Comparison of ENCODE assay signal across 14 cellular contexts in the genomic region with DNA sequence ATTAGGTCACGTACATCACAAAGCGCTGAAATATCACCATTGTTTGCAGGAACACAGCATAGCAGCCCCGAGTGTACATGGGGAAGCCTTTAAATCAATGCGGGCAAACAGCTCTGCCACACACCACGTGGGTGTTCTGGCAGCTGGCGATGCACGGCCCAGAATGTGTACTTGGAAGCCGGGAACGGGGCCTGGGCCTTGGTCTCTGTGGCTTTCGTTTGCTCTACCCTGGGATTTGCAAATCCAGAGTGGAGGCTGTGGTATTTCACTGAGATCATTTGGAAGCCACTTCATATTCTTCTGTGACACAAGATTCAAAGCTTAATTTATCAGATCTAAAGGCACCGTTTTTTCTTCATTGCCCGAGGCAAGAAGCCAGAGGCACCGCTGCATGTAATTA.
A peak's percentile ranks its signal among the peaks of the same experiment; 100 is the strongest.
DNase-seq lines count a peak whose midpoint lies in the region; ATAC-seq, FAIRE-seq and TF ChIP-seq lines count a peak whose summit lies in the region.
"Had no signal": no experiment of that assay in that cellular context is flagged by ENCODE, and none has a peak within 500 bp of the region (broad histone marks: within the 10 kb centered on the region; RNA-seq: fewer than 3 reads in every experiment).

No MANE protein-coding gene starts in this region.

- FAIRE-seq in GM19239 (lab: Jason Lieb, UNC) = no peak
- FAIRE-seq: kidney had no signal

- H3K36me3 Mint-ChIP-seq in stimulated activated memory B cell treated with anti-CD40 and anti-IgM and Interleukin-4, amounts not matched to agents 10 μg/mL and 1 μg/mL and 100 μg/mL, for 72 hours = no peaks in the 10 kb centered on the region

- no peak overlapping the region for H3K4me3 ChIP-seq in coronary artery

- H3K27ac ChIP-seq in coronary artery = no peak overlapping the region

- DNase-seq in Daoy (ENCODE audit: low read depth) (peak; percentile 26), NCI-H446 treated with DMSO at 0.1 percent for 48 hours (lab: John Stamatoyannopoulos, UW) (peak; percentile 65), coronary artery (ENCODE audit: low spot score) (peak; percentile 40), pons (ENCODE audit: low spot score) (peak; percentile 91), NCI-H82 (lab: John Stamatoyannopoulos, UW) (no peak), GM19239 (ENCODE audit: insufficient read length, low spot score) (no peak)
- DNase-seq: activated CD4-positive, alpha-beta T cell treated with anti-CD3 and anti-CD28 coated beads, Interleukin-2, amount 50 U/mL, for 1 hour; activated effector memory CD4-positive, alpha-beta T cell treated with anti-CD3 and anti-CD28 coated beads, Interleukin-2, amount 50 U/mL, for 16 hours; GF-D8; kidney had no signal

- TF ChIP-seq CTCF in coronary artery (IDR thresholded peaks at IDR 0.05) = no peak

- no peaks in the 10 kb centered on the region for H3K27me3 Mint-ChIP-seq in stimulated activated memory B cell treated with anti-CD40 and anti-IgM and Interleukin-4, amounts not matched to agents 10 μg/mL and 1 μg/mL and 100 μg/mL, for 72 hours
- H3K27me3 Mint-ChIP-seq: central memory CD8-positive, alpha-beta T cell had no signal

- no peak overlapping the region for H3K27ac Mint-ChIP-seq in stimulated activated memory B cell treated with anti-CD40 and anti-IgM and Interleukin-4, amounts not matched to agents 10 μg/mL and 1 μg/mL and 100 μg/mL, for 72 hours

- no peak for ATAC-seq in GM18498 (IDR thresholded peaks at IDR 0.05; ENCODE audit: unreplicated experiment)
- ATAC-seq in stimulated activated memory B cell treated with anti-CD40 and anti-IgM and Interleukin-4, amounts not matched to agents 10 μg/mL and 1 μg/mL and 100 μg/mL, for 72 hours = no peak

- no peak overlapping the region for H3K4me3 Mint-ChIP-seq in stimulated activated memory B cell treated with anti-CD40 and anti-IgM and Interleukin-4, amounts not matched to agents 10 μg/mL and 1 μg/mL and 100 μg/mL, for 72 hours
- H3K4me3 Mint-ChIP-seq: central memory CD8-positive, alpha-beta T cell; neural crest cell had no signal

- H3K9me3 Mint-ChIP-seq in stimulated activated memory B cell treated with anti-CD40 and anti-IgM and Interleukin-4, amounts not matched to agents 10 μg/mL and 1 μg/mL and 100 μg/mL, for 72 hours = no peaks in the 10 kb centered on the region
- H3K9me3 Mint-ChIP-seq: central memory CD8-positive, alpha-beta T cell; neural crest cell had no signal

- no peaks in the 10 kb centered on the region for H3K4me1 Mint-ChIP-seq in stimulated activated memory B cell treated with anti-CD40 and anti-IgM and Interleukin-4, amounts not matched to agents 10 μg/mL and 1 μg/mL and 100 μg/mL, for 72 hours
- H3K4me1 Mint-ChIP-seq: central memory CD8-positive, alpha-beta T cell had no signal

Comparison
In these comparisons a context has a peak if more than half of its experiments do, and no peak if none do; other contexts are left out.
1. DNase-seq: peak in Daoy (single experiment), NCI-H446 treated with DMSO at 0.1 percent for 48 hours (single experiment), coronary artery (single experiment) and pons (single experiment); none in NCI-H82 (single experiment) and GM19239 (single experiment).